1 cellular context compared by ENCODE assay signal in genomic region chr1:159076753-159077656, GRCh38.
TF ChIP-seq lines count a peak whose summit lies in the region.

AIM2 (minus strand) TSS chr1:159076766; CDS start chr1:159073499, 3,267 bp downstream.

TF ChIP-seq in K562, 482 proteins besides CTCF, POLR2A, EP300 and RAD21 (continued from another document):
- no peak for TF ChIP-seq WHSC1 (IDR thresholded peaks at IDR 0.05; ENCODE audit: low read length)
- peak; percentile 27; the same call in 1 of the 2 replicates for TF ChIP-seq KLF16 (IDR thresholded peaks at IDR 0.05)
- peak; percentile 74; the same call in 1 of the 2 replicates for TF ChIP-seq LEF1 (IDR thresholded peaks at IDR 0.05)
- no peak for TF ChIP-seq TARDBP (IDR thresholded peaks at IDR 0.05)
- TF ChIP-seq LCOR (CRISPR knock-in tag; IDR thresholded peaks at IDR 0.05), result peak; percentile 68; the same call in 1 of the 2 replicates
- TF ChIP-seq CCNT2 (IDR thresholded peaks at IDR 0.05; ENCODE audit: borderline replicate concordance, extremely low read depth, insufficient read length, low read depth, low read length), result peak; percentile 59
- no peak for TF ChIP-seq ZBTB43 (CRISPR knock-in tag; IDR thresholded peaks at IDR 0.05)
- TF ChIP-seq PHF20 (IDR thresholded peaks at IDR 0.05; ENCODE audit: partially characterized antibody), result peak; percentile 34
- TF ChIP-seq HLTF (IDR thresholded peaks at IDR 0.05), result no peak
- TF ChIP-seq PHF8 (IDR thresholded peaks at IDR 0.05; ENCODE audit: borderline replicate concordance, low read length), result peak; percentile 24; the same call in 1 of the 2 replicates
- TF ChIP-seq HDAC3 (IDR thresholded peaks at IDR 0.05; ENCODE audit: borderline replicate concordance, partially characterized antibody), result peak; percentile 42
- TF ChIP-seq NR4A1 (CRISPR knock-in tag; IDR thresholded peaks at IDR 0.05), result no peak
- TF ChIP-seq NR4A1 (tag; IDR thresholded peaks at IDR 0.05), result peak; percentile 88
- TF ChIP-seq ZKSCAN8 (CRISPR knock-in tag; IDR thresholded peaks at IDR 0.05), result peak; percentile 70
- TF ChIP-seq ZBTB26 (CRISPR knock-in tag; IDR thresholded peaks at IDR 0.05), result peak; percentile 54; the same call in 1 of the 2 replicates
- TF ChIP-seq RNF2 (IDR thresholded peaks at IDR 0.05), result peak; percentile 86
- 0 out of 2 replicates have a peak, but pooled peaks have one; percentile 24 for TF ChIP-seq BHLHE40 (IDR thresholded peaks at IDR 0.05; ENCODE audit: low read length)
- TF ChIP-seq EHMT2 (IDR thresholded peaks at IDR 0.05), result peak; percentile 86; the same call in 1 of the 2 replicates
- TF ChIP-seq CBFA2T2 (conservative IDR thresholded peaks at IDR 0.05), result no peak
- peak; percentile 40 for TF ChIP-seq POLR2B (IDR thresholded peaks at IDR 0.05; ENCODE audit: low read depth, partially characterized antibody)
- TF ChIP-seq FOXJ2 (tag; IDR thresholded peaks at IDR 0.05), result no peak
- TF ChIP-seq SUPT5H (IDR thresholded peaks at IDR 0.05), result peak; percentile 46
